ENCODE assay signal across 1 cellular context in genomic region chr4:185257086-185257485, GRCh38.
TF ChIP-seq lines count a peak whose summit lies in the region.

No MANE protein-coding gene starts in this region.

TF ChIP-seq in HCT116, 20 proteins besides CTCF, POLR2A, EP300 and RAD21 (continued from another document):
- TF ChIP-seq, protein P1, sequence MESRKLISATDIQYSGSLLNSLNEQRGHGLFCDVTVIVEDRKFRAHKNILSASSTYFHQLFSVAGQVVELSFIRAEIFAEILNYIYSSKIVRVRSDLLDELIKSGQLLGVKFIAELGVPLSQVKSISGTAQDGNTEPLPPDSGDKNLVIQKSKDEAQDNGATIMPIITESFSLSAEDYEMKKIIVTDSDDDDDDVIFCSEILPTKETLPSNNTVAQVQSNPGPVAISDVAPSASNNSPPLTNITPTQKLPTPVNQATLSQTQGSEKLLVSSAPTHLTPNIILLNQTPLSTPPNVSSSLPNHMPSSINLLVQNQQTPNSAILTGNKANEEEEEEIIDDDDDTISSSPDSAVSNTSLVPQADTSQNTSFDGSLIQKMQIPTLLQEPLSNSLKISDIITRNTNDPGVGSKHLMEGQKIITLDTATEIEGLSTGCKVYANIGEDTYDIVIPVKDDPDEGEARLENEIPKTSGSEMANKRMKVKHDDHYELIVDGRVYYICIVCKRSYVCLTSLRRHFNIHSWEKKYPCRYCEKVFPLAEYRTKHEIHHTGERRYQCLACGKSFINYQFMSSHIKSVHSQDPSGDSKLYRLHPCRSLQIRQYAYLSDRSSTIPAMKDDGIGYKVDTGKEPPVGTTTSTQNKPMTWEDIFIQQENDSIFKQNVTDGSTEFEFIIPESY (IDR thresholded peaks at IDR 0.05; ENCODE audit: extremely low read depth, insufficient replicate concordance, low read length) = no peak
- TF ChIP-seq CBX3 (IDR thresholded peaks at IDR 0.05; ENCODE audit: low read depth) = no peak
